ENCODE assay signal across 24 cellular contexts in genomic region chr11:41102471-41102870, GRCh38.
"Had no signal": no experiment of that assay in that cellular context is flagged by ENCODE, and none has a peak within 500 bp of the region (broad histone marks: within the 10 kb centered on the region; RNA-seq: fewer than 3 reads in every experiment).

No MANE protein-coding gene starts in this region.

- ATAC-seq: activated CD4-positive, alpha-beta T cell treated with anti-CD3 and anti-CD28 coated beads for 36 hours; activated CD8-positive, alpha-beta T cell treated with anti-CD3 and anti-CD28 coated beads for 36 hours; activated T-cell treated with anti-CD3 and anti-CD28 coated beads, Interleukin-2, amount 50 U/mL, for 72 hours had no signal

- H3K4me1 ChIP-seq: Peyer's patch, SJCRH30 had no signal

- H3K27me3 ChIP-seq: brain microvascular endothelial cell, cardiac muscle cell, MG63, Peyer's patch, SJCRH30 had no signal

- H3K36me3 ChIP-seq: brain microvascular endothelial cell, cardiac muscle cell, MG63, Peyer's patch, SJCRH30, WERI-Rb-1 had no signal

- H3K4me3 ChIP-seq: cardiac muscle cell, MG63, Peyer's patch, SJCRH30 had no signal

- H3K27ac ChIP-seq: brain microvascular endothelial cell, cardiac muscle cell, Peyer's patch, RWPE1, SJCRH30, WERI-Rb-1 had no signal

- DNase-seq: activated CD4-positive, alpha-beta T cell treated with anti-CD3 and anti-CD28 coated beads for 36 hours; activated CD4-positive, alpha-beta T cell treated with anti-CD3 and anti-CD28 coated beads, Interleukin-2, amount 50 U/mL, for 1 hour; activated CD8-positive, alpha-beta memory T cell treated with anti-CD3 and anti-CD28 coated beads, Interleukin-2, amount 50 U/mL, for 4 hours; activated CD8-positive, alpha-beta T cell treated with anti-CD3 and anti-CD28 coated beads for 36 hours; activated gamma-delta T cell treated with Interleukin-2 at 50 U/mL for 16 hours; activated naive CD4-positive, alpha-beta T cell treated with anti-CD3 and anti-CD28 coated beads, Interleukin-2, amount 10 ng/mL, durations not matched to agents 7 days and 5 days; activated naive CD8-positive, alpha-beta T cell treated with anti-CD3 and anti-CD28 coated beads for 36 hours; activated T-cell treated with anti-CD3 and anti-CD28 coated beads, Interleukin-2, amount 50 U/mL, for 72 hours; brain microvascular endothelial cell; MG63; NCI-H1105 treated with DMSO at 0.1 percent for 48 hours; NCI-H146; NCI-H1930; NCI-H345; NCI-H510A treated with DMSO at 0.1 percent for 48 hours; NCI-H69; Peyer's patch; Right ventricle myocardium superior; SJCRH30; SK-N-SH; T-helper 1 cell; WERI-Rb-1 had no signal

- H3K4me2 ChIP-seq: SK-N-SH had no signal

- H3K9ac ChIP-seq: SK-N-SH had no signal

- H3K9me3 ChIP-seq: Peyer's patch, SJCRH30, SK-N-SH had no signal

- H3K9me2 ChIP-seq: SK-N-SH had no signal
